In genomic region chr11:18588297-18589252, GRCh38 we compare ENCODE assay signal across 8 cellular contexts. TPM values are rescaled to one million over a fixed set of nuclear protein-coding genes. Genes with fewer than 3 reads are reported as not detected.
DNase-seq lines count a peak whose midpoint lies in the region; ATAC-seq lines count a peak whose summit lies in the region.

Gene UEVLD, minus strand, starts transcription at chr11:18588734. Its CDS starts 80 bp downstream, at chr11:18588654.

- ATAC-seq in GM18502 (IDR thresholded peaks at IDR 0.05; ENCODE audit: poor library complexity, unreplicated experiment) = peak; percentile 72
- peak; percentile 55 for ATAC-seq in HG02981 (IDR thresholded peaks at IDR 0.05; ENCODE audit: unreplicated experiment)
- peak; percentile 98 for ATAC-seq in left colon

- DNase-seq in 8988T (peak; percentile 93), NCI-H226 (peak; percentile 88), dedifferentiated amniotic fluid mesenchymal stem cell (ENCODE audit: extremely low spot score) (peak; percentile 89), left colon (peak; percentile 89)
- DNase-seq in activated CD4-positive, alpha-beta T cell treated with anti-CD3 and anti-CD28 coated beads for 48 hours = peak; percentile 78
- DNase-seq in stimulated activated CD4-positive, alpha-beta T cell treated with anti-CD3 and anti-CD28 coated beads, Interleukin-1b, Interleukin-23, amount 100 ng/mL, for 24 hours (ENCODE audit: low read depth in 4 of 4, low spot score in 1 of 4) = peak; percentile 17 to 68 (median 43)

- intact Hi-C loops in left colon (cut with DNase I, micrococcal nuclease) = no loop called here

RNA-seq across cellular contexts. Expression of gene UEVLD, which starts in this region (rescaled TPM):
- 10 to 100 TPM; 32.7 to 36.3 TPM for total RNA-seq in left colon

Comparison
In these comparisons a context has a peak if more than half of its experiments do, and no peak if none do; other contexts are left out.
1. Peak in every context shown above with its lines: DNase-seq and ATAC-seq.
2. DNase-seq: peak in every context shown above with its lines; median percentile 93 in 8988T; 89 in dedifferentiated amniotic fluid mesenchymal stem cell; 89 in left colon; 88 in NCI-H226; 78 in activated CD4-positive, alpha-beta T cell treated with anti-CD3 and anti-CD28 coated beads for 48 hours; 43 in stimulated activated CD4-positive, alpha-beta T cell treated with anti-CD3 and anti-CD28 coated beads, Interleukin-1b, Interleukin-23, amount 100 ng/mL, for 24 hours.